Comparison of ENCODE assay signal across 6 cellular contexts in the genomic region with DNA sequence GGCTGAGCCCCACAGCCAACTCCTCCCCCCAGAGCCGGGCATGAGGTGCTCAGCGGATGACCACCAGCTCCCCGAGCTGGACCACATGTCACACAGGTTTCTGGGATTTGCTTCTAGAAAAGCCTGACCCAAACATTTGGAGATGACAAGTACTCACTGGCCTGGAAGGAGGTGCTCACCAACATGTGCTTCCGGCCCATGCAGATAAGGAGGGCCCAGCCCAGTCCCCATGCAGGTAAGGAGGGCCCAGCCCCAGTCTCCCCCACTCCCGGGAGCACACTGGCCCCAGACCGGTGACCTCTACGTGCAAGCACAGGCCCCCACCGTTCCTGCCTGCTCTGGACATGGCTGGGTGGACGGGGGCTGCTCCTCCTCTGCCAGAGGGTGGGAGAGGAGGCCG. TPM values are rescaled to one million over a fixed set of nuclear protein-coding genes. Genes with fewer than 3 reads are reported as not detected.
"Had no signal": no experiment of that assay in that cellular context is flagged by ENCODE, and none has a peak within 500 bp of the region (broad histone marks: within the 10 kb centered on the region; RNA-seq: fewer than 3 reads in every experiment).

No MANE protein-coding gene starts in this region.

RNA-seq across cellular contexts. Expression of a gene that starts 14.0 kb away (rescaled TPM):
- total RNA-seq: M059J, PC-3, Right ventricle myocardium inferior, SJSA1 had no signal
- polyA plus RNA-seq: SK-N-SH had no signal

RNA-seq across cellular contexts. Expression of a gene that starts 35.3 kb away (rescaled TPM):
- total RNA-seq: M059J, Peyer's patch, Right ventricle myocardium inferior had no signal
- polyA plus RNA-seq: SK-N-SH had no signal

RNA-seq across cellular contexts. Expression of a gene that starts 45.7 kb away (rescaled TPM):
- total RNA-seq: M059J, PC-3, Peyer's patch, Right ventricle myocardium inferior, SJSA1 had no signal
- polyA plus RNA-seq: SK-N-SH had no signal
